Comparison of ENCODE assay signal across 1 cellular context in the genomic region with DNA sequence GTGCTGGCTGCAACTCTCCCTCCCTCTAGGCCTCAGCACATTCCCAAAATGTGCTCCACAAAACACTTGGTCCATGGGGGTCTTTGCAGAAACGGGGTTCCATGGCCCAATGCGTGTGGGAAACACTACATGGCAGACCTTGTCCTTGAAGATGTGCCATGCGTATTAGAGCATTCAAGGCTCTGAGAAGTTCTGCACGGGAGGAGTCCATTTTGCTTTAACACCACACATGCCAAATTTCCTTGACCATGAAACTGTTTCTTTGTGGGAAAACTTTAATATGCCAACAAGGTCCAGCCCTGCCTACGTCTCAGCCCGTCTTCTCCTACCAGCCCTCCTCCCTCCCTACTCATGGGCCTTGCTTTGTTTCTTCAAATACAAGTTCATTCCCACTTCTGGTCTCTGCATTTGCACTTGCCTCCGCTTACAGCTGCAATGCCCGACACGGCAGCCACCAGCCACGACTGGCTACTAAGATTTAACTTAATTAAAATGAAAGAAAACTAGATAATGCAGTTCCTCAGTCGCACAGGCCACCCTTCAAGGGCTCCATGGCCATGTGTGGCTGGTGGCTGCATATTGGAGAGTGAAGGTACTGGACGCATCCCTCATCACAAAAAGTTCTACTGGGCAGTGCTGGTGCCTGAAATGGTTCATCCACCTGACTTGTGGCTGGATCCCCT.
A peak's percentile ranks its signal among the peaks of the same experiment; 100 is the strongest.
TF ChIP-seq lines count a peak whose summit lies in the region.

No MANE protein-coding gene starts in this region.

TF ChIP-seq in K562, 482 proteins besides CTCF, POLR2A, EP300 and RAD21:
- no peak for TF ChIP-seq ZNF165 (CRISPR knock-in tag; IDR thresholded peaks at IDR 0.05; ENCODE audit: borderline replicate concordance)
- peak; percentile 73 for TF ChIP-seq RBM25 (IDR thresholded peaks at IDR 0.05; ENCODE audit: low read depth, low read length, severe bottlenecking)
- TF ChIP-seq CREB3L1 (IDR thresholded peaks at IDR 0.05; ENCODE audit: borderline replicate concordance, low read depth) = no peak
- TF ChIP-seq ZNF239 (CRISPR knock-in tag; IDR thresholded peaks at IDR 0.05) = peak; percentile 96
- no peak for TF ChIP-seq MAFG (tag; conservative IDR thresholded peaks at IDR 0.05)
- TF ChIP-seq USF1 (CRISPR knock-in tag; IDR thresholded peaks at IDR 0.05) = peak; percentile 25; the same call in 1 of the 2 replicates
- peak in 1 of 3 experiments; percentile 55 for TF ChIP-seq YY1 (IDR thresholded peaks at IDR 0.05; ENCODE audit: borderline replicate concordance in 1 of 3, control insufficient read depth in 1 of 3, extremely low read depth in 1 of 3, insufficient read depth in 3 of 3, insufficient read length in 1 of 3, insufficient replicate concordance in 2 of 3, low read depth in 1 of 3, low read length in 2 of 3)
- TF ChIP-seq, protein P1, sequence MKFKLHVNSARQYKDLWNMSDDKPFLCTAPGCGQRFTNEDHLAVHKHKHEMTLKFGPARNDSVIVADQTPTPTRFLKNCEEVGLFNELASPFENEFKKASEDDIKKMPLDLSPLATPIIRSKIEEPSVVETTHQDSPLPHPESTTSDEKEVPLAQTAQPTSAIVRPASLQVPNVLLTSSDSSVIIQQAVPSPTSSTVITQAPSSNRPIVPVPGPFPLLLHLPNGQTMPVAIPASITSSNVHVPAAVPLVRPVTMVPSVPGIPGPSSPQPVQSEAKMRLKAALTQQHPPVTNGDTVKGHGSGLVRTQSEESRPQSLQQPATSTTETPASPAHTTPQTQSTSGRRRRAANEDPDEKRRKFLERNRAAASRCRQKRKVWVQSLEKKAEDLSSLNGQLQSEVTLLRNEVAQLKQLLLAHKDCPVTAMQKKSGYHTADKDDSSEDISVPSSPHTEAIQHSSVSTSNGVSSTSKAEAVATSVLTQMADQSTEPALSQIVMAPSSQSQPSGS (CRISPR knock-in tag; IDR thresholded peaks at IDR 0.05) = no peak
